In the genomic region with DNA sequence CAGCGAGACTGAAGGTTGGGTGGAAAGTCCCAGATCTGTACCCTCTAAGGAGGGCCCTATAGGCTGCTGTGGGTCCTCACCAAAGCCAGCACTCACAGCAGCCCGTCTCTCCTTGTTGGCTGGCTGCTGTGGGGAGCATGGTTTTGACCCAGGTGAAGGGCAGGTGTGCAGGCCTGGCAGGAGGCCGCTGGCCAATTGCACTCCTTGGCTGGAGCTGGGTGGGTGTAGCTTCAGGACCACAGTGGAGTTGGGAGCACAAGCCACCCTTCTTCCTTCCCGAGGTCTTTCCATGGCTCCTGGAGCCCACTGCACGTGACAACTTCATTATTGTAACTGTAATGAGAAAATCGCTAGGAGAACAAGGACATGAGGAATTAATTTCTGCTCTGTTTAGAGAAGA, we compare ENCODE assay signal across 19 cellular contexts.
"Had no signal": no experiment of that assay in that cellular context is flagged by ENCODE, and none has a peak within 500 bp of the region (broad histone marks: within the 10 kb centered on the region; RNA-seq: fewer than 3 reads in every experiment).

No MANE protein-coding gene starts in this region.

- H3K4me3 Mint-ChIP-seq: activated naive CD4-positive, alpha-beta T cell treated with anti-CD3 and anti-CD28 coated beads, Interleukin-2, amount 50 U/mL, for 24 hours; immature natural killer cell; natural killer cell; stimulated activated memory B cell treated with anti-CD40 and anti-IgM and Interleukin-4, amounts not matched to agents 10 μg/mL and 1 μg/mL and 100 μg/mL, for 72 hours had no signal

- H3K27ac Mint-ChIP-seq: activated naive CD4-positive, alpha-beta T cell treated with anti-CD3 and anti-CD28 coated beads, Interleukin-2, amount 50 U/mL, for 24 hours; immature natural killer cell; natural killer cell; stimulated activated memory B cell treated with anti-CD40 and anti-IgM and Interleukin-4, amounts not matched to agents 10 μg/mL and 1 μg/mL and 100 μg/mL, for 72 hours had no signal

- DNase-seq: activated CD4-positive, alpha-beta T cell treated with anti-CD3 and anti-CD28 coated beads for 1 hour; activated CD4-positive, alpha-beta T cell treated with anti-CD3 and anti-CD28 coated beads, Interleukin-2, amount 50 U/mL, for 4 hours; activated gamma-delta T cell; cerebellar nuclear complex; effector CD4-positive, alpha-beta T cell; heart right ventricle; immature natural killer cell; left cardiac atrium; natural killer cell; sigmoid colon; spleen; stimulated activated CD4-positive, alpha-beta T cell treated with anti-CD3 and anti-CD28 coated beads, Interleukin-4, amount 100 ng/mL, for 4 hours; upper lobe of right lung; WERI-Rb-1 had no signal

- ATAC-seq: heart right ventricle; left cardiac atrium; natural killer cell; stimulated activated memory B cell treated with anti-CD40 and anti-IgM and Interleukin-4, amounts not matched to agents 10 μg/mL and 1 μg/mL and 100 μg/mL, for 72 hours had no signal

- H3K36me3 ChIP-seq: ascending aorta, heart right ventricle, sigmoid colon, spleen, thoracic aorta, upper lobe of right lung, WERI-Rb-1 had no signal

- H3K4me3 ChIP-seq: ascending aorta, heart right ventricle, sigmoid colon, spleen, thoracic aorta, upper lobe of right lung had no signal

- H3K27me3 ChIP-seq: ascending aorta, sigmoid colon, upper lobe of right lung had no signal

- H3K27ac ChIP-seq: ascending aorta, heart right ventricle, sigmoid colon, spleen, thoracic aorta, upper lobe of right lung, WERI-Rb-1 had no signal

- H3K36me3 Mint-ChIP-seq: activated naive CD4-positive, alpha-beta T cell treated with anti-CD3 and anti-CD28 coated beads, Interleukin-2, amount 50 U/mL, for 24 hours; immature natural killer cell; natural killer cell; stimulated activated memory B cell treated with anti-CD40 and anti-IgM and Interleukin-4, amounts not matched to agents 10 μg/mL and 1 μg/mL and 100 μg/mL, for 72 hours had no signal

- H3K4me1 ChIP-seq: ascending aorta, heart right ventricle, spleen, upper lobe of right lung had no signal

- H3K4me1 Mint-ChIP-seq: activated naive CD4-positive, alpha-beta T cell treated with anti-CD3 and anti-CD28 coated beads, Interleukin-2, amount 50 U/mL, for 24 hours; immature natural killer cell; natural killer cell; stimulated activated memory B cell treated with anti-CD40 and anti-IgM and Interleukin-4, amounts not matched to agents 10 μg/mL and 1 μg/mL and 100 μg/mL, for 72 hours had no signal

- H3K9me3 Mint-ChIP-seq: activated naive CD4-positive, alpha-beta T cell treated with anti-CD3 and anti-CD28 coated beads, Interleukin-2, amount 50 U/mL, for 24 hours; stimulated activated memory B cell treated with anti-CD40 and anti-IgM and Interleukin-4, amounts not matched to agents 10 μg/mL and 1 μg/mL and 100 μg/mL, for 72 hours had no signal

- FAIRE-seq: bronchial epithelial cell had no signal

- H3K9me3 ChIP-seq: ascending aorta, heart right ventricle, thoracic aorta, upper lobe of right lung had no signal
